16 cellular contexts compared by ENCODE assay signal in genomic region chr5:2129581-2130272, GRCh38.
DNase-seq lines count a peak whose midpoint lies in the region; ATAC-seq, FAIRE-seq and TF ChIP-seq lines count a peak whose summit lies in the region.
"Had no signal": no experiment of that assay in that cellular context is flagged by ENCODE, and none has a peak within 500 bp of the region (broad histone marks: within the 10 kb centered on the region; RNA-seq: fewer than 3 reads in every experiment).

No MANE protein-coding gene starts in this region.

- no peak overlapping the region for H2BK15ac ChIP-seq in H1 (ENCODE audit: low read length)

- no peak for TF ChIP-seq EP300 in H1 (IDR thresholded peaks at IDR 0.05; ENCODE audit: borderline replicate concordance in 1 of 2, low read depth in 2 of 2, low read length in 2 of 2)

- 0 out of 2 replicates have a peak overlapping the region, but pooled peaks have one; percentile 54 for H2AFZ ChIP-seq in H1 (ENCODE audit: low read length)

- no peak overlapping the region for H4K8ac ChIP-seq in H1 (ENCODE audit: extremely low read depth, insufficient read depth, low read length)

- no peak overlapping the region for H3K23ac ChIP-seq in H1 (ENCODE audit: insufficient read length)

- no peak overlapping the region for H2AK5ac ChIP-seq in H1 (ENCODE audit: low read depth, low read length)

- no peaks in the 10 kb centered on the region for H3K23me2 ChIP-seq in H1 (ENCODE audit: low read depth, low read length)

- H3K27ac ChIP-seq in cardiac muscle cell (peak overlapping the region; percentile 25), heart right ventricle (no peak overlapping the region), H1 (ENCODE audit: low read depth, low read length) (no peak overlapping the region)
- H3K27ac ChIP-seq: A549 had no signal

- TF ChIP-seq RAD21 in H1 (IDR thresholded peaks at IDR 0.05 in 1 of 2, conservative IDR thresholded peaks at IDR 0.05 in 1 of 2; ENCODE audit: low read depth in 2 of 2, low read length in 2 of 2): no peak

- POLR2A ChIA-PET in H1 (lab: Charles Lee; ENCODE audit: partially characterized antibody): no interaction called here

- H2BK20ac ChIP-seq in H1 (ENCODE audit: low read length): no peak overlapping the region

- H3K4me1 Mint-ChIP-seq in nephron: peaks cover 23% of the 10 kb centered on the region
- H3K4me1 Mint-ChIP-seq: IgD-negative memory B cell had no signal

- no peak overlapping the region for H3K18ac ChIP-seq in H1 (ENCODE audit: extremely low read depth, low read length)

- H3K4me3 Mint-ChIP-seq in nephron: peak overlapping the region; percentile 31 to 68 (median 63)
- H3K4me3 Mint-ChIP-seq: IgD-negative memory B cell had no signal

- H3K56ac ChIP-seq in H1 (replicated peaks; ENCODE audit: insufficient read length, low read depth, low read length): no peak overlapping the region

- no peaks in the 10 kb centered on the region for H3K27me3 ChIP-seq in cardiac muscle cell
- peaks cover 0 to 43% (median 31%) of the 10 kb centered on the region in 7 donors for H3K27me3 ChIP-seq in heart right ventricle
- no peaks in the 10 kb centered on the region for H3K27me3 ChIP-seq in H1 (replicated peaks in 1 of 4; ENCODE audit: control insufficient read depth in 3 of 4, extremely low read depth in 1 of 4, insufficient read depth in 3 of 4, low read length in 3 of 4)

- WGBS in heart right ventricle, 2 donors: 50 to 52% methylated on average over 21 of the region's 21 CpGs
- WGBS in H1 (ENCODE audit: extremely low coverage in 1 of 2, insufficient coverage in 1 of 2, insufficient read length in 1 of 2, insufficient replicate concordance in 2 of 2, low coverage in 1 of 2, low lambda C conversion rate in 2 of 2, missing lambda C conversion rate in 1 of 2), 2 experiments: 85% methylated on average over 21 of the region's 21 CpGs; no CpG with 5 or more reads in 1 of the 2 experiments

- TF ChIP-seq CTCF in cardiac muscle cell (IDR thresholded peaks at IDR 0.05; ENCODE audit: low read depth, low read length): no peak
- TF ChIP-seq CTCF in heart right ventricle (IDR thresholded peaks at IDR 0.05): no peak
- TF ChIP-seq CTCF in H1 (IDR thresholded peaks at IDR 0.05; ENCODE audit: control extremely low read depth in 1 of 3, insufficient read depth in 1 of 3, low read depth in 1 of 3, low read length in 3 of 3): no peak
- TF ChIP-seq CTCF in nephron (IDR thresholded peaks at IDR 0.05; ENCODE audit: unreplicated experiment in 3 of 3): no peak

- no peak overlapping the region for H3K4me2 ChIP-seq in H1 (ENCODE audit: insufficient read depth in 1 of 2, low read depth in 2 of 2, low read length in 2 of 2)
- H3K4me2 ChIP-seq: A549 had no signal

- no peak for TF ChIP-seq POLR2A in H1 (IDR thresholded peaks at IDR 0.05; ENCODE audit: control extremely low read depth in 1 of 2, low read depth in 2 of 2, low read length in 2 of 2)

- peaks cover 69% of the 10 kb centered on the region for H3K27me3 Mint-ChIP-seq in nephron (ENCODE audit: low read depth)

- H3K4me3 ChIP-seq in cardiac muscle cell (no peak overlapping the region), heart right ventricle (peak overlapping the region in 4 of 10 donors; percentile 2 to 26 (median 20)), H1 (ENCODE audit: extremely low read depth in 1 of 4, insufficient read depth in 2 of 4, low read depth in 3 of 4, low read length in 4 of 4) (no peak overlapping the region)
- H3K4me3 ChIP-seq: A549, HAP-1 had no signal

- no peaks in the 10 kb centered on the region for H3K79me2 ChIP-seq in H1 (ENCODE audit: control insufficient read depth in 1 of 2, insufficient read depth in 2 of 2, low read length in 2 of 2)

- no peak overlapping the region for H2BK5ac ChIP-seq in H1 (ENCODE audit: low read depth, low read length)

- no peaks in the 10 kb centered on the region for H3K79me1 ChIP-seq in H1 (ENCODE audit: low read depth, low read length)

- intact Hi-C loops in heart right ventricle (cut with DNase I): no loop called here

- H3K36me3 ChIP-seq in cardiac muscle cell (no peaks in the 10 kb centered on the region), heart right ventricle (no peaks in the 10 kb centered on the region), H1 (ENCODE audit: control insufficient read depth in 2 of 4, insufficient read depth in 4 of 4, low read length in 3 of 4) (no peaks in the 10 kb centered on the region)
- H3K36me3 ChIP-seq: HAP-1 had no signal

- H4K91ac ChIP-seq in H1 (replicated peaks; ENCODE audit: insufficient read length, low read length): no peak overlapping the region

- H4K20me1 ChIP-seq in H1 (replicated peaks in 1 of 2; ENCODE audit: control insufficient read depth in 1 of 2, insufficient read depth in 2 of 2, low read length in 2 of 2): peaks cover 0 to 1% of the 10 kb centered on the region in 2 experiments

- H3K36me3 Mint-ChIP-seq in nephron (ENCODE audit: low read depth): no peaks in the 10 kb centered on the region
- H3K36me3 Mint-ChIP-seq: IgD-negative memory B cell had no signal

- no peak overlapping the region for H3K14ac ChIP-seq in H1 (ENCODE audit: insufficient read length)

- no peak overlapping the region for H2BK120ac ChIP-seq in H1 (replicated peaks; ENCODE audit: low read depth, low read length)

- H3K4ac ChIP-seq in H1 (replicated peaks; ENCODE audit: insufficient read length, low read depth, low read length): no peak overlapping the region

- FAIRE-seq in H1 (lab: Jason Lieb, UNC): no peak
- FAIRE-seq in urothelium cell line (lab: Jason Lieb, UNC): peak; percentile 74
- FAIRE-seq in RCC 7860 (lab: Jason Lieb, UNC): no peak
- FAIRE-seq: A549, GM18507 had no signal

- no peak for ATAC-seq in heart right ventricle
- ATAC-seq: A549 had no signal

- H3K4me1 ChIP-seq in cardiac muscle cell (ENCODE audit: low read depth): peaks cover 12% of the 10 kb centered on the region
- no peaks in the 10 kb centered on the region for H3K4me1 ChIP-seq in heart right ventricle
- H3K4me1 ChIP-seq in H1 (replicated peaks in 1 of 4; ENCODE audit: control insufficient read depth in 3 of 4, insufficient read depth in 4 of 4, low read length in 3 of 4): no peaks in the 10 kb centered on the region; a peak in 1 of 7 replicates
- H3K4me1 ChIP-seq: A549, Caco-2, HAP-1 had no signal

- H3K27ac Mint-ChIP-seq in nephron: peak overlapping the region in 1 of 3 experiments; percentile 55
- H3K27ac Mint-ChIP-seq: IgD-negative memory B cell had no signal

- H3K9me3 ChIP-seq in cardiac muscle cell (ENCODE audit: low read depth) (no peaks in the 10 kb centered on the region), heart right ventricle (no peaks in the 10 kb centered on the region), H1 (ENCODE audit: insufficient read depth in 2 of 2, low read depth in 1 of 2, low read length in 1 of 2) (no peaks in the 10 kb centered on the region)
- H3K9me3 ChIP-seq: A549, Caco-2, HAP-1 had no signal

- DNase-seq in cardiac muscle cell (ENCODE audit: low read depth in 1 of 2, low spot score in 1 of 2) (peak in 1 of 2 donors; percentile 30), heart right ventricle (no peak), H1 (ENCODE audit: low read depth in 1 of 2, low spot score in 2 of 2) (no peak), urothelium cell line (ENCODE audit: low spot score) (no peak), RCC 7860 (ENCODE audit: low spot score) (no peak), NCI-H146 (lab: John Stamatoyannopoulos, UW) (no peak)
- DNase-seq: Caco-2, DMS53, NCI-H1417, NCI-H2029 treated with DMSO at 0.1 percent for 48 hours, NCI-H510A treated with DMSO at 0.1 percent for 48 hours had no signal

- CTCF ChIA-PET in H1 (lab: Charles Lee; ENCODE audit: partially characterized antibody): no interaction called here

- no peak overlapping the region for H2BK12ac ChIP-seq in H1 (ENCODE audit: low read depth, low read length)

- no peaks in the 10 kb centered on the region for H3K9me3 Mint-ChIP-seq in nephron

- H4K5ac ChIP-seq in H1 (ENCODE audit: insufficient read length, low read depth, low read length): no peak overlapping the region

- no peak overlapping the region for H3K9ac ChIP-seq in H1 (replicated peaks in 1 of 4; ENCODE audit: extremely low read depth in 1 of 4, low read depth in 3 of 4, low read length in 3 of 4)

TF ChIP-seq in H1, 55 proteins besides CTCF, POLR2A, EP300 and RAD21:
- no peak for TF ChIP-seq BRCA1 (IDR thresholded peaks at IDR 0.05; ENCODE audit: low read depth, low read length)
- no peak for TF ChIP-seq PHF8 (conservative IDR thresholded peaks at IDR 0.05; ENCODE audit: low read depth, low read length)
- TF ChIP-seq CBX5 (IDR thresholded peaks at IDR 0.05; ENCODE audit: low read depth, low read length): no peak
- no peak for TF ChIP-seq NANOG (IDR thresholded peaks at IDR 0.05; ENCODE audit: insufficient read depth, low read depth, low read length, poor library complexity, severe bottlenecking)
- no peak for TF ChIP-seq CHD1 (IDR thresholded peaks at IDR 0.05; ENCODE audit: low read depth, low read length)
- TF ChIP-seq RXRA (IDR thresholded peaks at IDR 0.05; ENCODE audit: insufficient read depth, low read depth, low read length): no peak
- TF ChIP-seq KDM1A (IDR thresholded peaks at IDR 0.05; ENCODE audit: borderline replicate concordance, low read length): no peak
- TF ChIP-seq POU5F1 (IDR thresholded peaks at IDR 0.05; ENCODE audit: low read depth, low read length): no peak
- TF ChIP-seq ASH2L (IDR thresholded peaks at IDR 0.05; ENCODE audit: low read length): no peak
- no peak for TF ChIP-seq SUZ12 (IDR thresholded peaks at IDR 0.05; ENCODE audit: low read length)
- TF ChIP-seq RNF2 (IDR thresholded peaks at IDR 0.05; ENCODE audit: borderline replicate concordance, low read depth, low read length, missing control alignments, poor library complexity, severe bottlenecking): no peak
